ENCODE assay signal across 1 cellular context in the genomic region with DNA sequence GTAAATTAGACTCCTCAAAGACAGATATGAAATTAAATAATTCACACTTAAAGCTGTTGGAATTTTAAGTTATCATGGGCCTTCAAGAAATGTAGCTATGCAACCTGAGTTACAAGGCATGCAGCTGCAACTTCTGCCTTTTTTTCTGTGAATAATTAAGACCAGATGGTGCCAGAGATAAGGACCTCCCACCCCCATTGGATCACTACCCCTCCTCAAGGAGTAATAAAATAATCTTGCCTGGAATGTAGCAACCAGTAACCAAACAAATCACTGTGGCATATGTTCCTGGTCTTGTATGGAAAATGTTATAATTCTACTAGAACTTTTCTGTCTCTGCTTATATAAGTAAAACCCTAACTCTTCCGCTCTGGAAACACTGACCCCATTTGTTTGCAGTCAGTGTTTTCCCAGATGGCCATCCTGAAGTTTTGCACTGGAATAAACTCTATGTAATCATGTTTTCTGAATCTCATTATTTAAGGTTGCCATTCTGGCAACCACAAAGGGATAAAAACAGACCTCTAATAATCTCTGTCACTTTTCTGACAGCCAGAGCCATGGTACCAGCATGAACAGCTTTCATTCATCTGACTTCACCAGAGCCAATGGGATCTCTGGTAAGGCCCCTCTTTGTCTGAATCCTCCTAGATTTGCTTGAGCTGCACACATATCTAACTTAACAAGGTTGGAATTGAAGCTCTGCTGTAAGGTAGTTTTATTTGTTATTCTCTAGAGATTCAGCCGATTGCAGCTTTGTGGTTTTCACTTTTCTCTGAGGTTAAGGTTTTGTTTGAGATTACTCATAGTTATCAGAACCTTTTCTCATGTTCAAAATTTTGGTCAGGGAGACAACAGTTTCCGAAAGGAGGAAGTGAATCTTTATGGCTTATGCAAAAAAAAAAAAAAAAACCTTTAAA.
TF ChIP-seq lines count a peak whose summit lies in the region.

No MANE protein-coding gene starts in this region.

TF ChIP-seq in GM23338, 12 proteins besides CTCF, POLR2A, EP300 and RAD21 (continued from another document):
- no peak for TF ChIP-seq ZNF462 (CRISPR knock-in tag; IDR thresholded peaks at IDR 0.05)
- TF ChIP-seq, protein P1, sequence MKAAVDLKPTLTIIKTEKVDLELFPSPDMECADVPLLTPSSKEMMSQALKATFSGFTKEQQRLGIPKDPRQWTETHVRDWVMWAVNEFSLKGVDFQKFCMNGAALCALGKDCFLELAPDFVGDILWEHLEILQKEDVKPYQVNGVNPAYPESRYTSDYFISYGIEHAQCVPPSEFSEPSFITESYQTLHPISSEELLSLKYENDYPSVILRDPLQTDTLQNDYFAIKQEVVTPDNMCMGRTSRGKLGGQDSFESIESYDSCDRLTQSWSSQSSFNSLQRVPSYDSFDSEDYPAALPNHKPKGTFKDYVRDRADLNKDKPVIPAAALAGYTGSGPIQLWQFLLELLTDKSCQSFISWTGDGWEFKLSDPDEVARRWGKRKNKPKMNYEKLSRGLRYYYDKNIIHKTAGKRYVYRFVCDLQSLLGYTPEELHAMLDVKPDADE (IDR thresholded peaks at IDR 0.05): no peak
- no peak for TF ChIP-seq EZH2phosphoT487 (IDR thresholded peaks at IDR 0.05; ENCODE audit: unreplicated experiment)
- TF ChIP-seq CREB1 (CRISPR knock-in tag; IDR thresholded peaks at IDR 0.05; ENCODE audit: low read depth): no peak
- no peak for TF ChIP-seq EZH2 (IDR thresholded peaks at IDR 0.05; ENCODE audit: low read depth, unreplicated experiment)
- TF ChIP-seq ZNF114 (CRISPR knock-in tag; IDR thresholded peaks at IDR 0.05): no peak
- TF ChIP-seq STAT1 (IDR thresholded peaks at IDR 0.05; ENCODE audit: unreplicated experiment): no peak
